12 cellular contexts compared by ENCODE assay signal in the genomic region with DNA sequence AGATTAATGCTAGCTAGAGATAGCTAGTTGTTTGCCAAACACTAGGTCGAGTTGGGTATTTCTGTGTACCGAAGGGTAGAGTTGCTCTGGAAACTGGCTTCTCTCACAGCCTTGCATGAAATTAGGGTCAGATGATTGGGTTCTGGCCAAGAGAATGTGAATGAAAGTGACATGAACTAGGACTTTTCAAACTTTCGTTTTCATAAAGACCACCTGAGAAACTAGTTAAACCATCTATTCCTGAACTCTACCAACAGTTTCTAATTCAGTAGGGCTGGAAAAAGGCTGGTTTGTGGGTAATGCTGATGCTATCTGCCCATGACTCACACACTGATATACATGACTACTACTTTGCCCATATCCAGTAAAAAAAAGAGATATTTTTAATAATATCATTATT.
A peak's percentile ranks its signal among the peaks of the same experiment; 100 is the strongest.
DNase-seq lines count a peak whose midpoint lies in the region; ATAC-seq and TF ChIP-seq lines count a peak whose summit lies in the region.
"Had no signal": no experiment of that assay in that cellular context is flagged by ENCODE, and none has a peak within 500 bp of the region (broad histone marks: within the 10 kb centered on the region; RNA-seq: fewer than 3 reads in every experiment).

No MANE protein-coding gene starts in this region.

- 62 to 77% methylated on average over 3 of the region's 3 CpGs for WGBS in heart right ventricle, 2 donors

- H3K4me3 ChIP-seq in adipocyte (ENCODE audit: low read length) (no peak overlapping the region), thoracic aorta (peak overlapping the region; percentile 33), heart right ventricle (no peak overlapping the region)

- H3K36me3 ChIP-seq in adipocyte (ENCODE audit: control insufficient read depth, insufficient read depth, low read length, severe bottlenecking) (no peaks in the 10 kb centered on the region), thoracic aorta (no peaks in the 10 kb centered on the region), heart right ventricle (no peaks in the 10 kb centered on the region)

- intact Hi-C loops in heart right ventricle (cut with DNase I), result no loop called here

- H3K9me3 ChIP-seq in adipocyte (ENCODE audit: control insufficient read depth, low read length), result no peaks in the 10 kb centered on the region
- no peaks in the 10 kb centered on the region for H3K9me3 ChIP-seq in thoracic aorta
- no peaks in the 10 kb centered on the region for H3K9me3 ChIP-seq in heart right ventricle

- TF ChIP-seq CTCF in thoracic aorta (IDR thresholded peaks at IDR 0.05), result no peak
- TF ChIP-seq CTCF in heart right ventricle (IDR thresholded peaks at IDR 0.05), result no peak

- H3K27me3 ChIP-seq in adipocyte (replicated peaks; ENCODE audit: control insufficient read depth, insufficient read depth, low read length) (no peaks in the 10 kb centered on the region), thoracic aorta (replicated peaks; ENCODE audit: insufficient read depth) (no peaks in the 10 kb centered on the region), heart right ventricle (no peaks in the 10 kb centered on the region)

- H3K27ac ChIP-seq in thoracic aorta (peak overlapping the region in 1 of 2 donors; percentile 34), heart right ventricle (peak overlapping the region in 1 of 10 donors; percentile 19)

- DNase-seq in HT-29 (ENCODE audit: low spot score) (peak; percentile 58), adipocyte (ENCODE audit: low read depth) (peak; percentile 70), globus pallidus (ENCODE audit: low spot score) (peak; percentile 31), thoracic aorta (ENCODE audit: low spot score) (no peak), heart right ventricle (no peak)
- DNase-seq in effector CD8-positive, alpha-beta T cell (lab: John Stamatoyannopoulos, UW), result no peak
- DNase-seq: activated CD4-positive, alpha-beta T cell treated with anti-CD3 and anti-CD28 coated beads, Interleukin-2, amount 10 ng/mL, durations not matched to agents 24 days and 14 days; aorta; NCI-H2171; T-helper 1 cell had no signal

- H3K9ac ChIP-seq in adipocyte (ENCODE audit: low read length), result no peak overlapping the region

- H3K4me1 ChIP-seq in adipocyte (ENCODE audit: control insufficient read depth, insufficient read depth, low read length), result peaks cover 41% of the 10 kb centered on the region
- H3K4me1 ChIP-seq in thoracic aorta (ENCODE audit: control insufficient read depth in 1 of 2, low read depth in 2 of 2), result peaks cover 25 to 33% of the 10 kb centered on the region in 2 donors
- H3K4me1 ChIP-seq in heart right ventricle, result peaks cover 0 to 72% (median 22%) of the 10 kb centered on the region in 9 donors

- ATAC-seq in thoracic aorta (ENCODE audit: insufficient number of reproducible peaks, low FRiP score, low read depth) (no peak), GM18498 (IDR thresholded peaks at IDR 0.05; ENCODE audit: unreplicated experiment) (no peak), heart right ventricle (no peak)
- ATAC-seq: sciatic nerve had no signal

Comparison
In these comparisons a context has a peak if more than half of its experiments do, and no peak if none do; other contexts are left out.
1. DNase-seq: peak in HT-29 (single experiment), adipocyte (single experiment) and globus pallidus (single experiment); none in thoracic aorta (single experiment), effector CD8-positive, alpha-beta T cell (single experiment) and heart right ventricle (0 of 2).